Comparison of ENCODE assay signal across 10 cellular contexts in genomic region chr11:117313828-117314768, GRCh38. TPM values are rescaled to one million over a fixed set of nuclear protein-coding genes. Genes with fewer than 3 reads are reported as not detected.
DNase-seq lines count a peak whose midpoint lies in the region; ATAC-seq and TF ChIP-seq lines count a peak whose summit lies in the region.
"Had no signal": no experiment of that assay in that cellular context is flagged by ENCODE, and none has a peak within 500 bp of the region (broad histone marks: within the 10 kb centered on the region; RNA-seq: fewer than 3 reads in every experiment).

No MANE protein-coding gene starts in this region.

- peaks cover 11% of the 10 kb centered on the region for H3K27me3 Mint-ChIP-seq in activated CD4-positive, alpha-beta memory T cell treated with anti-CD3 and anti-CD28 coated beads for 36 hours
- H3K27me3 Mint-ChIP-seq in activated CD4-positive, alpha-beta memory T cell treated with anti-CD3 and anti-CD28 coated beads, Interleukin-2, amount 10 ng/mL, durations not matched to agents 7 days and 5 days, result peaks cover 48% of the 10 kb centered on the region
- peaks cover 6% of the 10 kb centered on the region for H3K27me3 Mint-ChIP-seq in activated T-helper 17 cell treated with anti-CD3 and anti-CD28 coated beads, Interleukin-2, amount 50 U/mL, for 72 hours

- no peaks in the 10 kb centered on the region for H3K9me3 Mint-ChIP-seq in activated CD4-positive, alpha-beta memory T cell treated with anti-CD3 and anti-CD28 coated beads for 36 hours
- no peaks in the 10 kb centered on the region for H3K9me3 Mint-ChIP-seq in activated CD4-positive, alpha-beta memory T cell treated with anti-CD3 and anti-CD28 coated beads, Interleukin-2, amount 10 ng/mL, durations not matched to agents 7 days and 5 days
- H3K9me3 Mint-ChIP-seq in activated T-helper 17 cell treated with anti-CD3 and anti-CD28 coated beads, Interleukin-2, amount 50 U/mL, for 72 hours, result no peaks in the 10 kb centered on the region

- H3K36me3 ChIP-seq in skeletal muscle satellite cell (ENCODE audit: insufficient read depth, low read length) (no peaks in the 10 kb centered on the region), gastroesophageal sphincter (peaks cover 0 to 4% of the 10 kb centered on the region in 2 donors), colonic mucosa (no peaks in the 10 kb centered on the region)

- TF ChIP-seq EP300 in gastroesophageal sphincter (IDR thresholded peaks at IDR 0.05), result no peak

- intact Hi-C loops in activated CD4-positive, alpha-beta memory T cell treated with anti-CD3 and anti-CD28 coated beads for 36 hours (cut with micrococcal nuclease), result no loop called here
- intact Hi-C loops in colonic mucosa (cut with DNase I), result no loop called here

- CTCF ChIA-PET in activated CD4-positive, alpha-beta memory T cell treated with anti-CD3 and anti-CD28 coated beads for 36 hours (lab: Charles Lee), result no interaction called here
- CTCF ChIA-PET in activated CD4-positive, alpha-beta memory T cell treated with anti-CD3 and anti-CD28 coated beads, Interleukin-2, amount 10 ng/mL, durations not matched to agents 7 days and 5 days (lab: Charles Lee), result no interaction called here

- H3K27ac ChIP-seq in gastroesophageal sphincter, result no peak overlapping the region
- H3K27ac ChIP-seq in colonic mucosa, result no peak overlapping the region

- peaks cover 12% of the 10 kb centered on the region for H3K4me1 Mint-ChIP-seq in activated CD4-positive, alpha-beta memory T cell treated with anti-CD3 and anti-CD28 coated beads for 36 hours (ENCODE audit: low read depth)
- H3K4me1 Mint-ChIP-seq in activated CD4-positive, alpha-beta memory T cell treated with anti-CD3 and anti-CD28 coated beads, Interleukin-2, amount 10 ng/mL, durations not matched to agents 7 days and 5 days, result peaks cover 9% of the 10 kb centered on the region
- peaks cover 5% of the 10 kb centered on the region for H3K4me1 Mint-ChIP-seq in activated T-helper 17 cell treated with anti-CD3 and anti-CD28 coated beads, Interleukin-2, amount 50 U/mL, for 72 hours

- no peaks in the 10 kb centered on the region for H3K36me3 Mint-ChIP-seq in activated CD4-positive, alpha-beta memory T cell treated with anti-CD3 and anti-CD28 coated beads for 36 hours
- no peaks in the 10 kb centered on the region for H3K36me3 Mint-ChIP-seq in activated CD4-positive, alpha-beta memory T cell treated with anti-CD3 and anti-CD28 coated beads, Interleukin-2, amount 10 ng/mL, durations not matched to agents 7 days and 5 days (ENCODE audit: low read depth)
- no peaks in the 10 kb centered on the region for H3K36me3 Mint-ChIP-seq in activated T-helper 17 cell treated with anti-CD3 and anti-CD28 coated beads, Interleukin-2, amount 50 U/mL, for 72 hours (ENCODE audit: low read depth)

- TF ChIP-seq POLR2A in gastroesophageal sphincter (IDR thresholded peaks at IDR 0.05), result no peak

- peak overlapping the region; percentile 59 for H3K4me3 Mint-ChIP-seq in activated CD4-positive, alpha-beta memory T cell treated with anti-CD3 and anti-CD28 coated beads for 36 hours
- H3K4me3 Mint-ChIP-seq in activated CD4-positive, alpha-beta memory T cell treated with anti-CD3 and anti-CD28 coated beads, Interleukin-2, amount 10 ng/mL, durations not matched to agents 7 days and 5 days, result no peak overlapping the region
- H3K4me3 Mint-ChIP-seq in activated T-helper 17 cell treated with anti-CD3 and anti-CD28 coated beads, Interleukin-2, amount 50 U/mL, for 72 hours, result peak overlapping the region; percentile 64

- TF ChIP-seq CTCF in fibroblast of villous mesenchyme (IDR thresholded peaks at IDR 0.05; ENCODE audit: insufficient read depth, low read depth, low read length) (no peak), gastroesophageal sphincter (IDR thresholded peaks at IDR 0.05) (no peak), colonic mucosa (IDR thresholded peaks at IDR 0.05) (no peak)

- H3K9ac ChIP-seq in skeletal muscle satellite cell (ENCODE audit: low read depth, low read length) (no peak overlapping the region), colonic mucosa (ENCODE audit: low read depth in 2 of 2, low read length in 2 of 2) (no peak overlapping the region)

- no peak for DNase-seq in activated CD4-positive, alpha-beta memory T cell treated with anti-CD3 and anti-CD28 coated beads for 36 hours
- DNase-seq in activated CD4-positive, alpha-beta memory T cell treated with anti-CD3 and anti-CD28 coated beads, Interleukin-2, amount 10 ng/mL, durations not matched to agents 7 days and 5 days, result no peak
- DNase-seq in fibroblast of villous mesenchyme (ENCODE audit: low read depth), result no peak
- no peak for DNase-seq in D341Med (ENCODE audit: low spot score)
- DNase-seq in colonic mucosa, result no peak
- DNase-seq: amniotic stem cell, HCEC 1CT had no signal

- no peaks in the 10 kb centered on the region for H3K9me3 ChIP-seq in skeletal muscle satellite cell (replicated peaks; ENCODE audit: low read length)
- H3K9me3 ChIP-seq in gastroesophageal sphincter, result no peaks in the 10 kb centered on the region
- H3K9me3 ChIP-seq in colonic mucosa, result no peaks in the 10 kb centered on the region

- H3K27me3 ChIP-seq in skeletal muscle satellite cell (ENCODE audit: control insufficient read depth, insufficient read depth, low read length) (no peaks in the 10 kb centered on the region), gastroesophageal sphincter (no peaks in the 10 kb centered on the region), colonic mucosa (no peaks in the 10 kb centered on the region)

- 92 to 93% methylated on average over 4 to 6 of the region's 14 CpGs for WGBS in gastroesophageal sphincter (ENCODE audit: low coverage in 1 of 2), 2 donors

- POLR2A ChIA-PET in activated CD4-positive, alpha-beta memory T cell treated with anti-CD3 and anti-CD28 coated beads for 36 hours (lab: Charles Lee), result no interaction called here
- POLR2A ChIA-PET in activated CD4-positive, alpha-beta memory T cell treated with anti-CD3 and anti-CD28 coated beads, Interleukin-2, amount 10 ng/mL, durations not matched to agents 7 days and 5 days (lab: Charles Lee), result no interaction called here

- no peak for ATAC-seq in activated T-helper 17 cell treated with anti-CD3 and anti-CD28 coated beads, Interleukin-2, amount 50 U/mL, for 72 hours (replicated peaks)
- no peak for ATAC-seq in gastroesophageal sphincter

- H3K4me1 ChIP-seq in skeletal muscle satellite cell (ENCODE audit: control insufficient read depth, insufficient read depth, low read length) (peaks cover 20% of the 10 kb centered on the region), gastroesophageal sphincter (peaks cover 0 to 31% (median 13%) of the 10 kb centered on the region in 3 donors), colonic mucosa (peaks cover 11% of the 10 kb centered on the region)

- H3K4me2 ChIP-seq in skeletal muscle satellite cell (ENCODE audit: low read length), result peak overlapping the region; percentile 97

- H3K4me3 ChIP-seq in fibroblast of villous mesenchyme (ENCODE audit: low read depth, low read length) (peak overlapping the region; percentile 82), skeletal muscle satellite cell (ENCODE audit: low read length) (peak overlapping the region; percentile 89), gastroesophageal sphincter (peak overlapping the region in 1 of 2 donors; percentile 93), colonic mucosa (no peak overlapping the region)

- no peak overlapping the region for H3K27ac Mint-ChIP-seq in activated CD4-positive, alpha-beta memory T cell treated with anti-CD3 and anti-CD28 coated beads for 36 hours
- no peak overlapping the region for H3K27ac Mint-ChIP-seq in activated CD4-positive, alpha-beta memory T cell treated with anti-CD3 and anti-CD28 coated beads, Interleukin-2, amount 10 ng/mL, durations not matched to agents 7 days and 5 days
- no peak overlapping the region for H3K27ac Mint-ChIP-seq in activated T-helper 17 cell treated with anti-CD3 and anti-CD28 coated beads, Interleukin-2, amount 50 U/mL, for 72 hours

RNA-seq across cellular contexts. Expression of gene BACE1, which starts 2.0 kb away (rescaled TPM):
- total RNA-seq in activated CD4-positive, alpha-beta memory T cell treated with anti-CD3 and anti-CD28 coated beads for 36 hours, result 1 to 10 TPM; 1.8 to 2.7 TPM
- under 1 TPM; 0.75 to 0.96 TPM for total RNA-seq in activated CD4-positive, alpha-beta memory T cell treated with anti-CD3 and anti-CD28 coated beads, Interleukin-2, amount 10 ng/mL, durations not matched to agents 7 days and 5 days
- total RNA-seq in activated T-helper 17 cell treated with anti-CD3 and anti-CD28 coated beads, Interleukin-2, amount 50 U/mL, for 72 hours, result under 1 TPM; 0.16 to 0.17 TPM
- 28.0 and 31.5 TPM in 2 replicates for total RNA-seq in fibroblast of villous mesenchyme
- 15.5 and 21.6 TPM in 2 replicates for total RNA-seq in skeletal muscle satellite cell (2012; rRNA removed)
- total RNA-seq in gastroesophageal sphincter, result 10 to 100 TPM; 19.2 to 45.4 (median 22.2) TPM
- total RNA-seq in colonic mucosa, result 10 to 100 TPM; 11.1 to 11.5 TPM

RNA-seq across cellular contexts. Expression of gene CEP164, which starts 13.6 kb away (rescaled TPM):
- total RNA-seq in activated CD4-positive, alpha-beta memory T cell treated with anti-CD3 and anti-CD28 coated beads for 36 hours, result 10 to 100 TPM; 29.3 to 32.6 TPM
- total RNA-seq in activated CD4-positive, alpha-beta memory T cell treated with anti-CD3 and anti-CD28 coated beads, Interleukin-2, amount 10 ng/mL, durations not matched to agents 7 days and 5 days, result 10 to 100 TPM; 41.4 to 45.6 TPM
- total RNA-seq in activated T-helper 17 cell treated with anti-CD3 and anti-CD28 coated beads, Interleukin-2, amount 50 U/mL, for 72 hours, result 10 to 100 TPM; 28.6 to 31.0 TPM
- 30.3 and 33.7 TPM in 2 replicates for total RNA-seq in fibroblast of villous mesenchyme
- total RNA-seq in skeletal muscle satellite cell (2012; rRNA removed), result 23.1 and 30.8 TPM in 2 replicates
- 10 to 100 TPM; 22.3 to 26.3 (median 25.0) TPM for total RNA-seq in gastroesophageal sphincter
- 10 to 100 TPM; 12.4 to 19.2 TPM for total RNA-seq in colonic mucosa

RNA-seq across cellular contexts. Expression of gene BACE1-AS, which starts 23.0 kb away (rescaled TPM):
- total RNA-seq in activated CD4-positive, alpha-beta memory T cell treated with anti-CD3 and anti-CD28 coated beads for 36 hours, result 1 to 10 TPM; 3.9 to 5.4 TPM
- total RNA-seq in activated CD4-positive, alpha-beta memory T cell treated with anti-CD3 and anti-CD28 coated beads, Interleukin-2, amount 10 ng/mL, durations not matched to agents 7 days and 5 days, result 1 to 10 TPM; 4.9 to 5.6 TPM
- total RNA-seq in activated T-helper 17 cell treated with anti-CD3 and anti-CD28 coated beads, Interleukin-2, amount 50 U/mL, for 72 hours, result 1 to 10 TPM; 3.5 to 7.5 TPM
- 2.6 and 3.5 TPM in 2 replicates for total RNA-seq in fibroblast of villous mesenchyme
- 1.7 and 2.0 TPM in 2 replicates for total RNA-seq in skeletal muscle satellite cell (2012; rRNA removed)
- total RNA-seq in gastroesophageal sphincter, result 10 to 100 TPM in 2 of 4 donors, 1 to 10 TPM in 2; 4.8 to 13.1 (median 10.1) TPM
- total RNA-seq in colonic mucosa, result 1 to 10 TPM; 5.1 to 5.9 TPM
